In the genomic region with DNA sequence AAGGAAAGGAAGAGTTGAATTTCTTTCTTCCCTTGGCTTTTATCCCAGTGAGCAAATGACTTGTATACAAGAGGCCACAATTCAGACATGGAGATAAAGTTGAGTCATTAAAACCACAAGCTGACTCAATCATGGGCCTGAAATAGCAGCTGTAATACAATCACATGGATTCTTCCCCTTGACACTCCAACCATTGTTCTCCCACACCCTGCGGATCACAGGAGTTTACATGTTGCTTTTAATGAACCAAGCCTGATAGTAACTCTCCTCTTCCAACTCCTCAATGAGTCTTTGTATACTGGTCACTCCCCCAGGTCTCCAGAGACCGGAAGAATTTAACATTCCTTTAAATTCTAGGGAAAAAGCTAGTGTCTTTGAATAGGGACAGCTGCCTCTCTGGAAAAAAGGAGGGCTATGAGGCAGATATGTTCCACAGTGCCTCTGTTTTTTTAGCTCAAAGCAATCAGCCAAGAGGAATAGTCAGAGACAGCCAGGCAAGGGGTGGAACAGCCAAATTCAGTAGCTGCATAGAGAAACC, we compare ENCODE assay signal across 8 cellular contexts. TPM values are rescaled to one million over a fixed set of nuclear protein-coding genes. Genes with fewer than 3 reads are reported as not detected.
DNase-seq lines count a peak whose midpoint lies in the region; ATAC-seq and TF ChIP-seq lines count a peak whose summit lies in the region.

No MANE protein-coding gene starts in this region.

- no peak for TF ChIP-seq POLR2A in NB4 (IDR thresholded peaks at IDR 0.05; ENCODE audit: extremely low read depth, insufficient read length)

- H3K4me3 Mint-ChIP-seq in CD4-positive, CD25-positive, alpha-beta regulatory T cell, result peak overlapping the region in 1 of 4 donors; percentile 4
- no peak overlapping the region for H3K4me3 Mint-ChIP-seq in stimulated activated effector memory CD8-positive, alpha-beta T cell treated with anti-CD3 and anti-CD28 coated beads, Interleukin-12 subunit alpha, Interleukin-12 subunit beta, amount 100 ng/mL, for 72 hours

- no peaks in the 10 kb centered on the region for H3K4me1 ChIP-seq in CD4-positive, CD25-positive, alpha-beta regulatory T cell (ENCODE audit: control insufficient read depth, insufficient read depth, low read length, poor library complexity, severe bottlenecking)

- no peak overlapping the region for H3K27ac ChIP-seq in CD4-positive, CD25-positive, alpha-beta regulatory T cell (ENCODE audit: insufficient read depth, low read length, poor library complexity, severe bottlenecking)

- H3K4me3 ChIP-seq in CD4-positive, CD25-positive, alpha-beta regulatory T cell (ENCODE audit: low read depth, low read length), result no peak overlapping the region
- no peak overlapping the region for H3K4me3 ChIP-seq in NB4 (ENCODE audit: low read depth, low read length)

- H3K4me1 Mint-ChIP-seq in CD4-positive, CD25-positive, alpha-beta regulatory T cell, result peaks cover 5 to 22% (median 19%) of the 10 kb centered on the region in 4 donors
- H3K4me1 Mint-ChIP-seq in stimulated activated effector memory CD8-positive, alpha-beta T cell treated with anti-CD3 and anti-CD28 coated beads, Interleukin-12 subunit alpha, Interleukin-12 subunit beta, amount 100 ng/mL, for 72 hours, result peaks cover 62% of the 10 kb centered on the region

- H3K36me3 Mint-ChIP-seq in CD4-positive, CD25-positive, alpha-beta regulatory T cell, result peaks cover 76% of the 10 kb centered on the region
- H3K36me3 Mint-ChIP-seq in stimulated activated effector memory CD8-positive, alpha-beta T cell treated with anti-CD3 and anti-CD28 coated beads, Interleukin-12 subunit alpha, Interleukin-12 subunit beta, amount 100 ng/mL, for 72 hours, result no peaks in the 10 kb centered on the region

- peaks cover 98% of the 10 kb centered on the region for H3K36me3 ChIP-seq in CD4-positive, CD25-positive, alpha-beta regulatory T cell (ENCODE audit: control insufficient read depth, insufficient read depth, low read length)

- H3K9me3 Mint-ChIP-seq in CD4-positive, CD25-positive, alpha-beta regulatory T cell, result no peaks in the 10 kb centered on the region
- H3K9me3 Mint-ChIP-seq in stimulated activated effector memory CD8-positive, alpha-beta T cell treated with anti-CD3 and anti-CD28 coated beads, Interleukin-12 subunit alpha, Interleukin-12 subunit beta, amount 100 ng/mL, for 72 hours, result no peaks in the 10 kb centered on the region

- H3K9me3 ChIP-seq in CD4-positive, CD25-positive, alpha-beta regulatory T cell (ENCODE audit: control insufficient read depth in 2 of 2, low read length in 2 of 2), result no peaks in the 10 kb centered on the region

- DNase-seq in CD4-positive, CD25-positive, alpha-beta regulatory T cell, result no peak
- peak; percentile 88 for DNase-seq in NB4 (ENCODE audit: low read depth)
- DNase-seq in astrocyte of the hippocampus (ENCODE audit: low read depth, low spot score), result peak; percentile 96
- DNase-seq in islet precursor cell, result peak; percentile 92
- DNase-seq in stimulated activated effector memory CD8-positive, alpha-beta T cell treated with anti-CD3 and anti-CD28 coated beads, Interleukin-12 subunit alpha, Interleukin-12 subunit beta, amount 100 ng/mL, for 72 hours (ENCODE audit: low spot score in 2 of 2), result no peak
- no peak for DNase-seq in stimulated activated CD4-positive, alpha-beta T cell treated with anti-CD3 and anti-CD28 coated beads, Interleukin-4, amount 100 ng/mL, for 1 hour
- no peak for DNase-seq in NCI-H1436 treated with DMSO at 0.1 percent for 48 hours (lab: John Stamatoyannopoulos, UW)
- no peak for DNase-seq in activated CD4-positive, alpha-beta T cell treated with anti-CD3 and anti-CD28 coated beads for 1 hour

- H3K27ac Mint-ChIP-seq in CD4-positive, CD25-positive, alpha-beta regulatory T cell, result peak overlapping the region in 2 of 3 donors; percentile 55 to 75
- H3K27ac Mint-ChIP-seq in stimulated activated effector memory CD8-positive, alpha-beta T cell treated with anti-CD3 and anti-CD28 coated beads, Interleukin-12 subunit alpha, Interleukin-12 subunit beta, amount 100 ng/mL, for 72 hours, result peak overlapping the region; percentile 80

- ATAC-seq in CD4-positive, CD25-positive, alpha-beta regulatory T cell (ENCODE audit: low read depth in 2 of 2), result no peak
- peak; percentile 88 for ATAC-seq in stimulated activated effector memory CD8-positive, alpha-beta T cell treated with anti-CD3 and anti-CD28 coated beads, Interleukin-12 subunit alpha, Interleukin-12 subunit beta, amount 100 ng/mL, for 72 hours

- H3K27me3 Mint-ChIP-seq in CD4-positive, CD25-positive, alpha-beta regulatory T cell, result no peaks in the 10 kb centered on the region

- H3K27me3 ChIP-seq in CD4-positive, CD25-positive, alpha-beta regulatory T cell (ENCODE audit: control insufficient read depth, insufficient read depth, low read length), result no peaks in the 10 kb centered on the region

- TF ChIP-seq CTCF in NB4 (IDR thresholded peaks at IDR 0.05; ENCODE audit: low read depth, low read length), result no peak

RNA-seq across cellular contexts. Expression of gene PCDHGC5, which starts 32.4 kb away (rescaled TPM):
- not detected for total RNA-seq in CD4-positive, CD25-positive, alpha-beta regulatory T cell
- not detected for polyA plus RNA-seq in CD4-positive, CD25-positive, alpha-beta regulatory T cell

RNA-seq across cellular contexts. Expression of gene PCDHGC4, which starts 36.5 kb away (rescaled TPM):
- total RNA-seq in CD4-positive, CD25-positive, alpha-beta regulatory T cell, result not detected
- polyA plus RNA-seq in CD4-positive, CD25-positive, alpha-beta regulatory T cell, result not detected

RNA-seq across cellular contexts. Expression of gene PCDHGC3, which starts 45.5 kb away (rescaled TPM):
- 0.35 TPM for total RNA-seq in CD4-positive, CD25-positive, alpha-beta regulatory T cell
- polyA plus RNA-seq in CD4-positive, CD25-positive, alpha-beta regulatory T cell, result under 1 TPM in 1 of 4 donors, not detected in 3; 0.09 TPM

Comparison
In these comparisons a context has a peak if more than half of its experiments do, and no peak if none do; other contexts are left out.
1. DNase-seq: peak in NB4 (single experiment), astrocyte of the hippocampus (single experiment) and islet precursor cell (single experiment); none in CD4-positive, CD25-positive, alpha-beta regulatory T cell (0 of 3), stimulated activated effector memory CD8-positive, alpha-beta T cell treated with anti-CD3 and anti-CD28 coated beads, Interleukin-12 subunit alpha, Interleukin-12 subunit beta, amount 100 ng/mL, for 72 hours (0 of 2), stimulated activated CD4-positive, alpha-beta T cell treated with anti-CD3 and anti-CD28 coated beads, Interleukin-4, amount 100 ng/mL, for 1 hour (single experiment), NCI-H1436 treated with DMSO at 0.1 percent for 48 hours (single experiment) and activated CD4-positive, alpha-beta T cell treated with anti-CD3 and anti-CD28 coated beads for 1 hour (single experiment).